In genomic region chr14:54354968-54355641, GRCh38 we compare ENCODE assay signal across 25 cellular contexts. TPM values are rescaled to one million over a fixed set of nuclear protein-coding genes. Genes with fewer than 3 reads are reported as not detected.
A peak's percentile ranks its signal among the peaks of the same experiment; 100 is the strongest.
DNase-seq lines count a peak whose midpoint lies in the region; ATAC-seq, FAIRE-seq and TF ChIP-seq lines count a peak whose summit lies in the region.
"Had no signal": no experiment of that assay in that cellular context is flagged by ENCODE, and none has a peak within 500 bp of the region (broad histone marks: within the 10 kb centered on the region; RNA-seq: fewer than 3 reads in every experiment).

No MANE protein-coding gene starts in this region.

- no peak for DNase-seq in activated T-cell treated with anti-CD3 and anti-CD28 coated beads, Interleukin-2, amount 50 U/mL, for 72 hours
- no peak for DNase-seq in activated T-cell treated with anti-CD3 and anti-CD28 coated beads, Interleukin-2, amount 50 U/mL, for 1 hour
- no peak for DNase-seq in HTR-8/SVneo (ENCODE audit: insufficient read length, low spot score)
- no peak for DNase-seq in K562 (ENCODE audit: extremely low read depth in 1 of 4, low spot score in 3 of 4)
- DNase-seq in urothelium cell line (ENCODE audit: low spot score) = no peak
- no peak for DNase-seq in NCI-H2107 (lab: John Stamatoyannopoulos, UW)
- DNase-seq in suprapubic skin (ENCODE audit: low spot score in 2 of 2) = no peak
- DNase-seq: 8988T, ACHN, BE2C, DMS153, DND-41, H7, NCI-H1092 treated with DMSO at 0.1 percent for 48 hours, NCI-H1436, NCI-H187, NCI-H2081 treated with DMSO at 0.1 percent for 48 hours, NCI-H2171 treated with DMSO at 0.1 percent for 48 hours, NCI-H524 treated with DMSO at 0.1 percent for 48 hours, NCI-H774, RPMI8226, SHP77 had no signal

- H3K27me3 ChIP-seq in K562 (ENCODE audit: control insufficient read depth in 2 of 2, insufficient read depth in 2 of 2, low read length in 2 of 2) (peaks cover 0 to 4% of the 10 kb centered on the region in 2 experiments; a peak in 1 of 5 replicates), suprapubic skin (no peaks in the 10 kb centered on the region)

- H3K27ac Mint-ChIP-seq in activated T-cell treated with anti-CD3 and anti-CD28 coated beads, Interleukin-2, amount 50 U/mL, for 72 hours = peak overlapping the region; percentile 6
- H3K27ac Mint-ChIP-seq: IgD-negative memory B cell had no signal

- H3K4me3 Mint-ChIP-seq in activated T-cell treated with anti-CD3 and anti-CD28 coated beads, Interleukin-2, amount 50 U/mL, for 72 hours = no peak overlapping the region
- H3K4me3 Mint-ChIP-seq: CD14-positive monocyte had no signal

- H3K36me3 ChIP-seq in K562 (ENCODE audit: control insufficient read depth, insufficient read depth, low read length) (no peaks in the 10 kb centered on the region), suprapubic skin (no peaks in the 10 kb centered on the region)
- H3K36me3 ChIP-seq: BE2C had no signal

- BruUV-seq in K562 (replicated peaks; lab: Mats Ljungman, UMichigan) = no TSS peak

- H3K4me2 ChIP-seq in K562 (ENCODE audit: insufficient read depth, low read length) = no peak overlapping the region

- no peak for TF ChIP-seq RAD21 in K562 (CRISPR knock-in tag; conservative IDR thresholded peaks at IDR 0.05 in 1 of 2, IDR thresholded peaks at IDR 0.05 in 1 of 2)

- H3K79me2 ChIP-seq in K562 (ENCODE audit: control insufficient read depth, insufficient read depth, low read length) = no peaks in the 10 kb centered on the region

- CTCF ChIA-PET in K562 (lab: Yijun Ruan, JAX; ENCODE audit: low intra/inter-chr PET ratio) = no interaction called here

- no peak for ATAC-seq in activated T-cell treated with anti-CD3 and anti-CD28 coated beads, Interleukin-2, amount 50 U/mL, for 72 hours (replicated peaks in 1 of 2)
- no peak for ATAC-seq in K562

- H2AFZ ChIP-seq in K562 (ENCODE audit: low read depth, low read length) = no peak overlapping the region

- no peaks in the 10 kb centered on the region; a peak in 1 of 5 replicates for H3K4me1 ChIP-seq in K562 (replicated peaks in 1 of 2; ENCODE audit: control insufficient read depth in 2 of 2, insufficient read depth in 2 of 2, low read length in 2 of 2)
- H3K4me1 ChIP-seq in suprapubic skin = no peaks in the 10 kb centered on the region
- H3K4me1 ChIP-seq: BE2C had no signal

- H3K36me3 Mint-ChIP-seq in activated T-cell treated with anti-CD3 and anti-CD28 coated beads, Interleukin-2, amount 50 U/mL, for 72 hours (ENCODE audit: insufficient read depth in 2 of 2) = no peaks in the 10 kb centered on the region
- H3K36me3 Mint-ChIP-seq: CD14-positive monocyte had no signal

- no peak overlapping the region for H3K27ac ChIP-seq in K562 (ENCODE audit: extremely low read depth, low read depth, low read length)
- no peak overlapping the region for H3K27ac ChIP-seq in suprapubic skin

- TF ChIP-seq CTCF in K562 (IDR thresholded peaks at IDR 0.05 in 2 of 3, conservative IDR thresholded peaks at IDR 0.05 in 1 of 3; ENCODE audit: insufficient read depth in 2 of 3, low read depth in 1 of 3, low read length in 3 of 3) = no peak
- no peak for TF ChIP-seq CTCF in suprapubic skin (IDR thresholded peaks at IDR 0.05)

- no peaks in the 10 kb centered on the region for H4K20me1 ChIP-seq in K562 (replicated peaks; ENCODE audit: control insufficient read depth, insufficient read depth, low read length)

- POLR2A ChIA-PET in K562 (lab: Yijun Ruan, JAX) = no interaction called here

- no peaks in the 10 kb centered on the region for H3K9me3 Mint-ChIP-seq in activated T-cell treated with anti-CD3 and anti-CD28 coated beads, Interleukin-2, amount 50 U/mL, for 72 hours

- TF ChIP-seq POLR2A in K562 (conservative IDR thresholded peaks at IDR 0.05) (no peak), suprapubic skin (IDR thresholded peaks at IDR 0.05) (no peak)

- H3K4me1 Mint-ChIP-seq in activated T-cell treated with anti-CD3 and anti-CD28 coated beads, Interleukin-2, amount 50 U/mL, for 72 hours (ENCODE audit: low read depth) = no peaks in the 10 kb centered on the region
- H3K4me1 Mint-ChIP-seq: IgD-negative memory B cell had no signal

- H3K27me3 Mint-ChIP-seq in activated T-cell treated with anti-CD3 and anti-CD28 coated beads, Interleukin-2, amount 50 U/mL, for 72 hours (ENCODE audit: low read depth) = peaks cover 13% of the 10 kb centered on the region

- H3K9ac ChIP-seq in K562 (ENCODE audit: insufficient read depth in 1 of 2, low read depth in 2 of 2, low read length in 2 of 2) = no peak overlapping the region

- intact Hi-C loops in K562 (cut with micrococcal nuclease) = no loop called here

- FAIRE-seq in HTR-8/SVneo (lab: Jason Lieb, UNC) (peak; percentile 4), K562 (lab: Jason Lieb, UNC) (no peak), urothelium cell line (lab: Jason Lieb, UNC) (peak; percentile 48)
- FAIRE-seq: GM12892 had no signal

- H3K4me3 ChIP-seq in K562 = no peak overlapping the region
- H3K4me3 ChIP-seq in suprapubic skin = no peak overlapping the region

- TF ChIP-seq EP300 in K562 (IDR thresholded peaks at IDR 0.05; ENCODE audit: low read length) (no peak), suprapubic skin (IDR thresholded peaks at IDR 0.05) (no peak)

- no peaks in the 10 kb centered on the region for H3K9me3 ChIP-seq in K562 (replicated peaks; ENCODE audit: control insufficient read depth, insufficient read depth, low read depth, low read length)
- H3K9me3 ChIP-seq in suprapubic skin = no peaks in the 10 kb centered on the region
- H3K9me3 ChIP-seq: BE2C had no signal

- in situ Hi-C loops in K562 (cut with MboI) = no loop called here

- H3K9me1 ChIP-seq in K562 (ENCODE audit: control insufficient read depth, insufficient read depth, low read length) = no peaks in the 10 kb centered on the region

TF ChIP-seq in K562, 482 proteins besides CTCF, POLR2A, EP300 and RAD21 (continues in another document):
- TF ChIP-seq AFF4 (CRISPR knock-in tag; IDR thresholded peaks at IDR 0.05) = no peak
- TF ChIP-seq CREBBP (IDR thresholded peaks at IDR 0.05; ENCODE audit: low read depth, low read length) = no peak

RNA-seq across cellular contexts. Expression of gene CDKN3, which starts 41.7 kb away (rescaled TPM):
- 100 to 1,000 TPM in 1 of 2 donors, 10 to 100 TPM in 1; 92.0 to 121 TPM for total RNA-seq in activated T-cell treated with anti-CD3 and anti-CD28 coated beads, Interleukin-2, amount 50 U/mL, for 72 hours
- total RNA-seq in K562 (2011; cell fraction: chromatin; rRNA removed; ENCODE audit: low replicate concordance) = 4.6 and 10.9 TPM in 2 replicates
- 5.8 and 6.7 TPM in 2 replicates for total RNA-seq in K562 (2011; cell fraction: nucleolus; rRNA removed)
- total RNA-seq in K562 (2011; cell fraction: nucleoplasm; rRNA removed) = 12.1 and 17.2 TPM in 2 replicates
- 41.5 and 46.3 TPM in 2 replicates for total RNA-seq in K562 (2014; rRNA removed)
- total RNA-seq in K562 (2014; rRNA removed; fragmentation: Illumina TruSeq; extraction: Trizol) = 60.4 and 62.4 TPM in 2 replicates
- 58.3 and 62.4 TPM in 2 replicates for total RNA-seq in K562 (2015; rRNA removed; fragmentation: Illumina TruSeq; extraction: Trizol)
- 41.3 and 46.5 TPM in 2 replicates for total RNA-seq in K562 (2021)
- 75.1 and 98.8 TPM in 2 replicates for polyA plus RNA-seq in K562 (2011; rRNA removed)
- polyA plus RNA-seq in K562 (2011; cell fraction: cytosol; rRNA removed) = 37.8 and 54.2 TPM in 2 replicates
- 18.3 and 23.5 TPM in 2 replicates for polyA plus RNA-seq in K562 (2011; cell fraction: nucleus; rRNA removed)
- 53.0 and 71.2 TPM in 2 replicates for polyA plus RNA-seq in K562 (2012)
- 68.8 and 83.6 TPM in 2 replicates for polyA plus RNA-seq in K562 (2014; fragmentation: Illumina TruSeq; extraction: Trizol)
- polyA plus RNA-seq in K562 (2014; fragmentation: Nextera tagmentation; extraction: Ambion mirVana) = 100 to 1,000 TPM; 127 to 128 TPM
- 70.7 and 78.2 TPM in 2 replicates for polyA plus RNA-seq in K562 (2014; rRNA removed)
- 38.3 and 42.7 TPM in 2 replicates for polyA minus RNA-seq in K562 (2011; rRNA and poly(A)+ RNA removed)
- 8.2 and 11.2 TPM in 2 replicates for polyA minus RNA-seq in K562 (2011; cell fraction: cytosol; rRNA and poly(A)+ RNA removed)
- polyA minus RNA-seq in K562 (2011; cell fraction: nucleus; rRNA and poly(A)+ RNA removed) = 5.1 and 11.2 TPM in 2 replicates
- total RNA-seq in suprapubic skin = 1 to 10 TPM in 3 of 4 donors, not detected in 1; 4.9 to 8.0 (median 7.5) TPM
- polyA plus RNA-seq: IgD-negative memory B cell had no signal
